Comparison of ENCODE assay signal across 22 cellular contexts in the genomic region with DNA sequence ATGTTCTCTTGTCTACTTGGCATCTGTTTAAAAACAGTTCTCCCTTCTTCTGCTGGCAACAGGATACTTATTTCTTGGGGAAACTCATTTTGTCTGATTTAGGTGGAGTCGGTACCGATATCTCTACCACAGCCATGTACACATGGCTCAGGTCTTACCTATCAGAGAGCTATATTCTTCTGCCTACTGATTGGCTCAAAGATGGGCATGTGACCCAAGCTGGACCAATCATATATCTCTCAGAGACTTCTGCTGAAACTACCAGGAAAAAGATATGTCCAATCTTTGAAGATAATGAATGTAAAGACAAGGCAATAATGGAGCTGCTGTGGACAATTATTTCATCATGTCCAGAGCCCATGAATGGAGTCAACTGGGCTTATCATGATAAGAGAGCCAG. TPM values are rescaled to one million over a fixed set of nuclear protein-coding genes. Genes with fewer than 3 reads are reported as not detected.
DNase-seq lines count a peak whose midpoint lies in the region; ATAC-seq, FAIRE-seq and TF ChIP-seq lines count a peak whose summit lies in the region.
"Had no signal": no experiment of that assay in that cellular context is flagged by ENCODE, and none has a peak within 500 bp of the region (broad histone marks: within the 10 kb centered on the region; RNA-seq: fewer than 3 reads in every experiment).

No MANE protein-coding gene starts in this region.

- no peaks in the 10 kb centered on the region for H3K9me3 ChIP-seq in A549
- no peaks in the 10 kb centered on the region for H3K9me3 ChIP-seq in H1 (ENCODE audit: insufficient read depth in 2 of 2, low read depth in 1 of 2, low read length in 1 of 2)
- H3K9me3 ChIP-seq: BE2C had no signal

- intact Hi-C loops in Right ventricle myocardium superior (cut with DNase I), result no loop called here

- DNase-seq in A549 (ENCODE audit: low read depth in 1 of 2, low spot score in 1 of 2) (no peak), NAMALWA (ENCODE audit: low spot score) (peak; percentile 25), SK-MEL-5 (ENCODE audit: low read depth, low spot score) (peak; percentile 4), H1 (ENCODE audit: low read depth in 1 of 2, low spot score in 2 of 2) (no peak), type B pancreatic cell (ENCODE audit: extremely low spot score, unreplicated experiment) (no peak), Right ventricle myocardium superior (no peak)
- DNase-seq: ACHN; AML-193; BE2C; CD4-positive, alpha-beta T cell; CD8-positive, alpha-beta memory T cell; DMS 273 treated with DMSO at 0.1 percent for 48 hours; DMS79; EL; GDM1; GOT3; H7; HCEC 1CT had no signal

- no peaks in the 10 kb centered on the region for H3K9me3 Mint-ChIP-seq in type B pancreatic cell
- H3K9me3 Mint-ChIP-seq: CD4-positive, alpha-beta T cell had no signal

- H3K4me3 Mint-ChIP-seq in type B pancreatic cell, result no peak overlapping the region
- H3K4me3 Mint-ChIP-seq: CD14-positive monocyte; CD4-positive, alpha-beta T cell; CD8-positive, alpha-beta memory T cell had no signal

- WGBS in A549 (ENCODE audit: missing lambda C conversion rate), result 90% methylated on average over 2 of the region's 2 CpGs
- 98% methylated on average over 2 of the region's 2 CpGs; no CpG with 5 or more reads in 1 of the 2 experiments for WGBS in H1 (ENCODE audit: extremely low coverage in 1 of 2, insufficient coverage in 1 of 2, insufficient read length in 1 of 2, insufficient replicate concordance in 2 of 2, low coverage in 1 of 2, low lambda C conversion rate in 2 of 2, missing lambda C conversion rate in 1 of 2), 2 experiments

- no peaks in the 10 kb centered on the region for H3K79me1 ChIP-seq in H1 (ENCODE audit: low read depth, low read length)

- TF ChIP-seq CTCF in A549 (IDR thresholded peaks at IDR 0.05), result no peak
- TF ChIP-seq CTCF in H1 (IDR thresholded peaks at IDR 0.05; ENCODE audit: control extremely low read depth in 1 of 3, insufficient read depth in 1 of 3, low read depth in 1 of 3, low read length in 3 of 3), result no peak
- no peak for TF ChIP-seq CTCF in type B pancreatic cell (conservative IDR thresholded peaks at IDR 0.05)

- H3K4ac ChIP-seq in H1 (replicated peaks; ENCODE audit: insufficient read length, low read depth, low read length), result no peak overlapping the region

- no peak for TF ChIP-seq POLR2A in A549 (IDR thresholded peaks at IDR 0.05; ENCODE audit: low read length)
- TF ChIP-seq POLR2A in H1 (IDR thresholded peaks at IDR 0.05; ENCODE audit: control extremely low read depth in 1 of 2, low read depth in 2 of 2, low read length in 2 of 2), result no peak

- no peaks in the 10 kb centered on the region for H3K36me3 Mint-ChIP-seq in type B pancreatic cell
- H3K36me3 Mint-ChIP-seq: CD14-positive monocyte; CD8-positive, alpha-beta memory T cell had no signal

- peaks cover 16% of the 10 kb centered on the region for H3K27me3 Mint-ChIP-seq in type B pancreatic cell

- H3K4me3 ChIP-seq in A549 (no peak overlapping the region), H1 (ENCODE audit: extremely low read depth in 1 of 4, insufficient read depth in 2 of 4, low read depth in 3 of 4, low read length in 4 of 4) (no peak overlapping the region)
- H3K4me3 ChIP-seq: BLaER1 treated with 17β-estradiol and CSF1 and Interleukin-3, amounts not matched to agents 10 nM and 100 nM; GM12878 had no signal

- ATAC-seq in A549 (no peak), Right ventricle myocardium superior (ENCODE audit: poor library complexity) (no peak)
- ATAC-seq: GM12878 had no signal

- TF ChIP-seq RAD21 in A549 (conservative IDR thresholded peaks at IDR 0.05 in 1 of 2, IDR thresholded peaks at IDR 0.05 in 1 of 2) (no peak), H1 (IDR thresholded peaks at IDR 0.05 in 1 of 2, conservative IDR thresholded peaks at IDR 0.05 in 1 of 2; ENCODE audit: low read depth in 2 of 2, low read length in 2 of 2) (no peak)

- CTCF ChIA-PET in A549 (lab: Yijun Ruan, JAX), result interaction anchor here (1.4 kb wide), 1 partner anchor 11 kb away, joined by 5 read pairs; no protein-coding TSS in a partner anchor
- CTCF ChIA-PET in H1 (lab: Charles Lee; ENCODE audit: partially characterized antibody), result interaction anchor here (0.6 to 0.9 kb wide), 3 partner anchors 18 to 518 kb away, joined by 3 to 4 read pairs (median 3); no protein-coding TSS in a partner anchor

- H3K27ac ChIP-seq in A549 (no peak overlapping the region), H1 (ENCODE audit: low read depth, low read length) (no peak overlapping the region)
- H3K27ac ChIP-seq: BLaER1 treated with 17β-estradiol and CSF1 and Interleukin-3, amounts not matched to agents 10 nM and 100 nM had no signal

- POLR2A ChIA-PET in A549 (lab: Yijun Ruan, JAX), result no interaction called here
- POLR2A ChIA-PET in H1 (lab: Charles Lee; ENCODE audit: partially characterized antibody), result no interaction called here

- no peak overlapping the region for H2BK20ac ChIP-seq in H1 (ENCODE audit: low read length)

- no peaks in the 10 kb centered on the region for H3K27me3 ChIP-seq in H1 (replicated peaks in 1 of 4; ENCODE audit: control insufficient read depth in 3 of 4, extremely low read depth in 1 of 4, insufficient read depth in 3 of 4, low read length in 3 of 4)
- H3K27me3 ChIP-seq: BE2C; BLaER1 treated with 17β-estradiol and CSF1 and Interleukin-3, amounts not matched to agents 10 nM and 100 nM had no signal

- H3K79me2 ChIP-seq in H1 (ENCODE audit: control insufficient read depth in 1 of 2, insufficient read depth in 2 of 2, low read length in 2 of 2), result no peaks in the 10 kb centered on the region

- no peak overlapping the region for H3K23ac ChIP-seq in H1 (ENCODE audit: insufficient read length)

- no peak overlapping the region for H2BK15ac ChIP-seq in H1 (ENCODE audit: low read length)

- H3K18ac ChIP-seq in H1 (ENCODE audit: extremely low read depth, low read length), result no peak overlapping the region

- no peaks in the 10 kb centered on the region for H3K4me1 Mint-ChIP-seq in type B pancreatic cell (ENCODE audit: unreplicated experiment)
- H3K4me1 Mint-ChIP-seq: CD14-positive monocyte; CD8-positive, alpha-beta memory T cell had no signal

- H3K23me2 ChIP-seq in H1 (ENCODE audit: low read depth, low read length), result no peaks in the 10 kb centered on the region; the same call in 1 of the 2 replicates

- no peaks in the 10 kb centered on the region for H4K20me1 ChIP-seq in H1 (replicated peaks in 1 of 2; ENCODE audit: control insufficient read depth in 1 of 2, insufficient read depth in 2 of 2, low read length in 2 of 2)
- H4K20me1 ChIP-seq: BLaER1 treated with 17β-estradiol and CSF1 and Interleukin-3, amounts not matched to agents 10 nM and 100 nM had no signal

- H3K4me2 ChIP-seq in A549 (no peak overlapping the region), H1 (ENCODE audit: insufficient read depth in 1 of 2, low read depth in 2 of 2, low read length in 2 of 2) (no peak overlapping the region)
- H3K4me2 ChIP-seq: BLaER1 treated with 17β-estradiol and CSF1 and Interleukin-3, amounts not matched to agents 10 nM and 100 nM had no signal

- no peak overlapping the region for H3K27ac Mint-ChIP-seq in type B pancreatic cell
- H3K27ac Mint-ChIP-seq: CD14-positive monocyte; CD4-positive, alpha-beta T cell; CD8-positive, alpha-beta memory T cell had no signal

- FAIRE-seq in A549 (lab: Jason Lieb, UNC) (no peak), H1 (lab: Jason Lieb, UNC) (no peak)
- FAIRE-seq: D721Med, GM12878 had no signal

- no peak overlapping the region for H4K91ac ChIP-seq in H1 (replicated peaks; ENCODE audit: insufficient read length, low read length)

- H2BK120ac ChIP-seq in H1 (replicated peaks; ENCODE audit: low read depth, low read length), result no peak overlapping the region

- no peak overlapping the region for H2AK5ac ChIP-seq in H1 (ENCODE audit: low read depth, low read length)

- H2BK5ac ChIP-seq in H1 (ENCODE audit: low read depth, low read length), result no peak overlapping the region

- no peak overlapping the region for H4K8ac ChIP-seq in H1 (ENCODE audit: extremely low read depth, insufficient read depth, low read length)

- H3K36me3 ChIP-seq in H1 (ENCODE audit: control insufficient read depth in 2 of 4, insufficient read depth in 4 of 4, low read length in 3 of 4), result no peaks in the 10 kb centered on the region
- H3K36me3 ChIP-seq: BE2C; BLaER1 treated with 17β-estradiol and CSF1 and Interleukin-3, amounts not matched to agents 10 nM and 100 nM had no signal

- H2AFZ ChIP-seq in H1 (ENCODE audit: low read length), result no peak overlapping the region

- TF ChIP-seq EP300 in A549 (IDR thresholded peaks at IDR 0.05), result no peak
- no peak for TF ChIP-seq EP300 in H1 (IDR thresholded peaks at IDR 0.05; ENCODE audit: borderline replicate concordance in 1 of 2, low read depth in 2 of 2, low read length in 2 of 2)

- no peak overlapping the region for H3K9ac ChIP-seq in H1 (replicated peaks in 1 of 4; ENCODE audit: extremely low read depth in 1 of 4, low read depth in 3 of 4, low read length in 3 of 4)
- H3K9ac ChIP-seq: BLaER1 treated with 17β-estradiol and CSF1 and Interleukin-3, amounts not matched to agents 10 nM and 100 nM had no signal

- in situ Hi-C loops in SK-MEL-5 (cut with HindIII; ENCODE audit: low pct_unique_long_range_greater_than_20kb, low sequenced_read_pairs), result no loop called here

- H3K4me1 ChIP-seq in A549 (peaks cover 24% of the 10 kb centered on the region; the same call in 2 of the 3 replicates), H1 (replicated peaks in 1 of 4; ENCODE audit: control insufficient read depth in 3 of 4, insufficient read depth in 4 of 4, low read length in 3 of 4) (no peaks in the 10 kb centered on the region)
- H3K4me1 ChIP-seq: BE2C had no signal

- no peak overlapping the region for H3K14ac ChIP-seq in H1 (ENCODE audit: insufficient read length)

- no peak overlapping the region for H2BK12ac ChIP-seq in H1 (ENCODE audit: low read depth, low read length)

- no peak overlapping the region for H3K56ac ChIP-seq in H1 (replicated peaks; ENCODE audit: insufficient read length, low read depth, low read length)

- no peak overlapping the region for H4K5ac ChIP-seq in H1 (ENCODE audit: insufficient read length, low read depth, low read length)

RNA-seq across cellular contexts. Expression of gene SHISA9, which starts 21.6 kb away (rescaled TPM):
- 0.09 and 0.16 TPM in 2 replicates for polyA plus RNA-seq in A549 (2011; rRNA removed)
- under 0.01 TPM in 1 of 2 replicates, not detected in the other for polyA plus RNA-seq in A549 (2012; cell fraction: cytosol; rRNA removed)
- not detected in 2 replicates for polyA plus RNA-seq in A549 (2012; cell fraction: nucleus; rRNA removed)
- not detected in 3 replicates for polyA plus RNA-seq in A549 (2017; fragmentation: RNase III; extraction: RNeasy Plus Mini Kit Qiagen cat#74134 plus additional on column Dnase treatment)
- polyA minus RNA-seq in A549 (2011; rRNA and poly(A)+ RNA removed), result 0.08 and 0.68 TPM in 2 replicates
- 0.35 and 0.37 TPM in 2 replicates for total RNA-seq in SK-MEL-5 (2014; rRNA removed; shearing (Covaris generic))
- polyA plus RNA-seq in SK-MEL-5 (2015; cell fraction: cytosol; rRNA removed), result 3.0 and 7.9 TPM in 2 replicates
- polyA plus RNA-seq in SK-MEL-5 (2015; cell fraction: nucleus; rRNA removed), result 1.5 and 4.3 TPM in 2 replicates
- 39.8 and 41.9 TPM in 2 replicates for total RNA-seq in H1 (2021; fragmentation: NEBNext Ultra II Directional; extraction: Animal tissue kit (Norgen Biotek cat#: 25700))
- 25.6 and 28.7 TPM in 2 replicates for polyA plus RNA-seq in H1 (2011; rRNA removed)
- polyA plus RNA-seq in H1 (2011; cell fraction: cytosol; rRNA removed), result 18.3 TPM
- 29.4 TPM for polyA plus RNA-seq in H1 (2011; cell fraction: nucleus; rRNA removed)
- 13.7 to 20.8 TPM (median 17.4 TPM) in 4 replicates for polyA plus RNA-seq in H1 (2012, experiment 1 of 2)
- polyA plus RNA-seq in H1 (2012, experiment 2 of 2), result 6.6 TPM
- polyA plus RNA-seq in H1 (2013, experiment 1 of 2), result 22.3 TPM
- polyA plus RNA-seq in H1 (2013, experiment 2 of 2), result 26.4 TPM
- polyA minus RNA-seq in H1 (2011; rRNA and poly(A)+ RNA removed), result 31.8 and 36.5 TPM in 2 replicates
- 41.0 TPM for polyA minus RNA-seq in H1 (2011; cell fraction: cytosol; rRNA and poly(A)+ RNA removed)
- 93.2 TPM for polyA minus RNA-seq in H1 (2011; cell fraction: nucleus; rRNA and poly(A)+ RNA removed)
- 5.3 and 6.3 TPM in 2 replicates for total RNA-seq in type B pancreatic cell (ENCODE audit: low replicate concordance)
- total RNA-seq in Right ventricle myocardium superior, result 0.24 TPM
- total RNA-seq: CD4-positive, alpha-beta T cell had no signal
- polyA plus RNA-seq: CD14-positive monocyte; CD8-positive, alpha-beta memory T cell had no signal

Comparison
In these comparisons a context has a peak if more than half of its experiments do, and no peak if none do; other contexts are left out.
1. DNase-seq: peak in NAMALWA (single experiment) and SK-MEL-5 (single experiment); none in A549 (0 of 2), H1 (0 of 2), type B pancreatic cell (single experiment) and Right ventricle myocardium superior (single experiment).
2. Of the 18 proteins assayed by ChIP-seq in both H1 and A549: peak only in H1: none; only in A549: none; in both: USF2; in neither: 17.